Comparison of ENCODE assay signal across 10 cellular contexts in genomic region chr10:24894309-24894708, GRCh38. TPM values are rescaled to one million over a fixed set of nuclear protein-coding genes. Genes with fewer than 3 reads are reported as not detected.
DNase-seq lines count a peak whose midpoint lies in the region; FAIRE-seq and TF ChIP-seq lines count a peak whose summit lies in the region.
"Had no signal": no experiment of that assay in that cellular context is flagged by ENCODE, and none has a peak within 500 bp of the region (broad histone marks: within the 10 kb centered on the region; RNA-seq: fewer than 3 reads in every experiment).

No MANE protein-coding gene starts in this region.

- H3K4me3 ChIP-seq in kidney epithelial cell (ENCODE audit: low read depth, low read length) (no peak overlapping the region), kidney (ENCODE audit: low read length in 2 of 2) (no peak overlapping the region)

- H3K9ac ChIP-seq in kidney (ENCODE audit: low read length in 2 of 2): no peak overlapping the region

- H3K27ac ChIP-seq in kidney (ENCODE audit: low read depth in 2 of 2, low read length in 2 of 2): no peak overlapping the region
- H3K27ac ChIP-seq: VCaP had no signal

- no peak for FAIRE-seq in kidney (lab: Jason Lieb, UNC)
- FAIRE-seq: keratinocyte had no signal

- peaks cover 3% of the 10 kb centered on the region for H3K9me3 Mint-ChIP-seq in activated naive CD8-positive, alpha-beta T cell (ENCODE audit: low read depth)

- H3K4me3 Mint-ChIP-seq in activated naive CD8-positive, alpha-beta T cell: peak overlapping the region; percentile 67

- peak overlapping the region; percentile 87 for H3K27ac Mint-ChIP-seq in activated naive CD8-positive, alpha-beta T cell

- peaks cover 61% of the 10 kb centered on the region for H3K4me1 Mint-ChIP-seq in activated naive CD8-positive, alpha-beta T cell (ENCODE audit: low read depth)

- no peaks in the 10 kb centered on the region for H3K27me3 Mint-ChIP-seq in activated naive CD8-positive, alpha-beta T cell

- TF ChIP-seq CTCF in kidney epithelial cell (IDR thresholded peaks at IDR 0.05; ENCODE audit: insufficient read depth, low read length, poor library complexity, severe bottlenecking) (no peak), kidney (IDR thresholded peaks at IDR 0.05; ENCODE audit: borderline replicate concordance, extremely low read depth, insufficient read depth) (no peak)

- in situ Hi-C loops in G401 (cut with HindIII; ENCODE audit: low sequenced_read_pairs): no loop called here

- H3K36me3 ChIP-seq in kidney epithelial cell (ENCODE audit: control insufficient read depth, insufficient read depth, low read length) (no peaks in the 10 kb centered on the region), kidney (ENCODE audit: control insufficient read depth in 1 of 2, insufficient read depth in 2 of 2, low read length in 2 of 2) (no peaks in the 10 kb centered on the region)

- H3K36me3 Mint-ChIP-seq in activated naive CD8-positive, alpha-beta T cell: peaks cover 2% of the 10 kb centered on the region

- peak; percentile 9 for DNase-seq in stimulated activated CD4-positive, alpha-beta T cell treated with anti-CD3 and anti-CD28 coated beads, Interleukin-4, amount 100 ng/mL, for 24 hours
- DNase-seq in stimulated activated CD4-positive, alpha-beta T cell treated with anti-CD3 and anti-CD28 coated beads, Interleukin-2, amount 100 ng/mL, for 48 hours: no peak
- DNase-seq in kidney epithelial cell (ENCODE audit: low read depth): peak; percentile 80
- no peak for DNase-seq in G401 (ENCODE audit: low spot score)
- DNase-seq in anterior cingulate cortex (lab: John Stamatoyannopoulos, UW): no peak
- no peak for DNase-seq in kidney
- DNase-seq in nucleus accumbens (lab: John Stamatoyannopoulos, UW): no peak

- no peaks in the 10 kb centered on the region for H3K27me3 ChIP-seq in kidney epithelial cell (ENCODE audit: control insufficient read depth, insufficient read depth, low read length)

- no peaks in the 10 kb centered on the region for H3K4me1 ChIP-seq in kidney (ENCODE audit: control insufficient read depth in 1 of 2, insufficient read depth in 1 of 2, low read depth in 1 of 2, low read length in 2 of 2)

- intact Hi-C loops in kidney (cut with DNase I): no loop called here

- no peaks in the 10 kb centered on the region for H3K9me3 ChIP-seq in kidney (ENCODE audit: control insufficient read depth in 1 of 2, low read length in 2 of 2)

RNA-seq across cellular contexts. Expression of gene PRTFDC1, which starts 58.1 kb away (rescaled TPM):
- total RNA-seq in kidney epithelial cell: 9.6 and 9.9 TPM in 2 replicates
- 32.6 and 46.6 TPM in 2 replicates for total RNA-seq in G401 (2014; rRNA removed; shearing (Covaris generic))
- 3.8 TPM for total RNA-seq in kidney
- polyA plus RNA-seq in kidney (ENCODE audit: insufficient read depth, low read depth, low replicate concordance): 6.1 TPM

Comparison
In these comparisons a context has a peak if more than half of its experiments do, and no peak if none do; other contexts are left out.
1. DNase-seq: peak in stimulated activated CD4-positive, alpha-beta T cell treated with anti-CD3 and anti-CD28 coated beads, Interleukin-4, amount 100 ng/mL, for 24 hours (single experiment) and kidney epithelial cell (single experiment); none in stimulated activated CD4-positive, alpha-beta T cell treated with anti-CD3 and anti-CD28 coated beads, Interleukin-2, amount 100 ng/mL, for 48 hours (0 of 2), G401 (single experiment), anterior cingulate cortex (0 of 58), kidney (single experiment) and nucleus accumbens (0 of 56).